Comparison of ENCODE assay signal across 12 cellular contexts in the genomic region with DNA sequence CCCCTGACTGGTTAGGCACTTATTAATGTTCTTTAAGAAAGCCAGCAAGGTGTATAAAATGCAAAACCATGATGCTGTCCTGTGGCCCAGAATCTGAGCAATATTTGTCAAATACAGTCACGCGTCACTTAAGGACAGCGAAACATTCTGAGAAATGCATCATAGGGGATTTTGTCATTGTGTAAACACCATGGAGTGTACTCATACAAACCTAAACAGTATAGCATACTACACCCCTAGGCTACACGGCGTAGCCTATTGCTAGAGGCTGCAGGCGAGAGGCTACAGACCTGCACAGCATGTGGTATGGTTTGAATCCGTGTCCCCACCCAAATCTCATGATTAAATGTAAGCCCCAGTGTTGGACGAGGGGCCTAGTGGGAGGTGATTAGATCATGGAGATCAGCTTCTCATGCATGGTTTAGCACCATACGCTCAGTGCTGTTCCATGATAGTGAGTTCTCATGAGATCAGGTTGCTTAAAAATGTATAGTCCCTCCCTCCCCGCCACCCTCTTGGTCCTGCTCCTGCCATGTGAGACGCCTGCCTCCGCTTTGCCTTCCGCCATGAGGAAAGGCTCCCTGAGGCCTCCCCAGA.
DNase-seq lines count a peak whose midpoint lies in the region; ATAC-seq, FAIRE-seq and TF ChIP-seq lines count a peak whose summit lies in the region.
"Had no signal": no experiment of that assay in that cellular context is flagged by ENCODE, and none has a peak within 500 bp of the region (broad histone marks: within the 10 kb centered on the region; RNA-seq: fewer than 3 reads in every experiment).

No MANE protein-coding gene starts in this region.

- no peaks in the 10 kb centered on the region for H3K9me3 Mint-ChIP-seq in activated CD4-positive, alpha-beta T cell treated with anti-CD3 and anti-CD28 coated beads for 36 hours (ENCODE audit: low read depth)
- H3K9me3 Mint-ChIP-seq: HFFc6 had no signal

- no peak for ATAC-seq in GM18868 (IDR thresholded peaks at IDR 0.05; ENCODE audit: unreplicated experiment)
- ATAC-seq in HG03571 (IDR thresholded peaks at IDR 0.05; ENCODE audit: unreplicated experiment): no peak
- ATAC-seq in activated CD4-positive, alpha-beta T cell treated with anti-CD3 and anti-CD28 coated beads for 36 hours: no peak

- H3K4me3 ChIP-seq in bronchial epithelial cell (ENCODE audit: low read depth, low read length): no peak overlapping the region

- no peak for TF ChIP-seq CTCF in bronchial epithelial cell (IDR thresholded peaks at IDR 0.05; ENCODE audit: insufficient read depth, low read length, severe bottlenecking)

- FAIRE-seq in bronchial epithelial cell (lab: Jason Lieb, UNC): no peak
- FAIRE-seq: HTR-8/SVneo had no signal

- POLR2A ChIA-PET in activated CD4-positive, alpha-beta T cell treated with anti-CD3 and anti-CD28 coated beads for 36 hours (lab: Charles Lee): no interaction called here

- intact Hi-C loops in activated CD4-positive, alpha-beta T cell treated with anti-CD3 and anti-CD28 coated beads for 36 hours (cut with DNase I, micrococcal nuclease): no loop called here

- H3K27ac Mint-ChIP-seq in activated CD4-positive, alpha-beta T cell treated with anti-CD3 and anti-CD28 coated beads for 36 hours: no peak overlapping the region
- H3K27ac Mint-ChIP-seq: HFFc6 had no signal

- H3K27me3 Mint-ChIP-seq in activated CD4-positive, alpha-beta T cell treated with anti-CD3 and anti-CD28 coated beads for 36 hours: no peaks in the 10 kb centered on the region

- H3K36me3 Mint-ChIP-seq in activated CD4-positive, alpha-beta T cell treated with anti-CD3 and anti-CD28 coated beads for 36 hours (ENCODE audit: low read depth): peaks cover 6% of the 10 kb centered on the region

- DNase-seq in COLO668 (lab: John Stamatoyannopoulos, UW; ENCODE audit: unreplicated experiment) (peak; percentile 1), NCI-H2029 treated with DMSO at 0.1 percent for 48 hours (lab: John Stamatoyannopoulos, UW) (peak; percentile 32), bronchial epithelial cell (ENCODE audit: low read depth) (peak; percentile 70), retina (peak; percentile 59)
- no peak for DNase-seq in activated CD4-positive, alpha-beta T cell treated with anti-CD3 and anti-CD28 coated beads for 36 hours
- DNase-seq: DND-41, GDM1, HCEC 1CT, HFFc6 had no signal

- no peaks in the 10 kb centered on the region for H3K4me1 Mint-ChIP-seq in activated CD4-positive, alpha-beta T cell treated with anti-CD3 and anti-CD28 coated beads for 36 hours

- no peaks in the 10 kb centered on the region for H3K27me3 ChIP-seq in bronchial epithelial cell (ENCODE audit: control insufficient read depth, insufficient read depth, low read length)

- CTCF ChIA-PET in activated CD4-positive, alpha-beta T cell treated with anti-CD3 and anti-CD28 coated beads for 36 hours (lab: Charles Lee): no interaction called here

- no peak overlapping the region for H3K4me3 Mint-ChIP-seq in activated CD4-positive, alpha-beta T cell treated with anti-CD3 and anti-CD28 coated beads for 36 hours
- H3K4me3 Mint-ChIP-seq: HFFc6 had no signal

- H3K36me3 ChIP-seq in bronchial epithelial cell (ENCODE audit: control insufficient read depth, insufficient read depth, low read length): no peaks in the 10 kb centered on the region
